ENCODE assay signal across 13 cellular contexts in the genomic region with DNA sequence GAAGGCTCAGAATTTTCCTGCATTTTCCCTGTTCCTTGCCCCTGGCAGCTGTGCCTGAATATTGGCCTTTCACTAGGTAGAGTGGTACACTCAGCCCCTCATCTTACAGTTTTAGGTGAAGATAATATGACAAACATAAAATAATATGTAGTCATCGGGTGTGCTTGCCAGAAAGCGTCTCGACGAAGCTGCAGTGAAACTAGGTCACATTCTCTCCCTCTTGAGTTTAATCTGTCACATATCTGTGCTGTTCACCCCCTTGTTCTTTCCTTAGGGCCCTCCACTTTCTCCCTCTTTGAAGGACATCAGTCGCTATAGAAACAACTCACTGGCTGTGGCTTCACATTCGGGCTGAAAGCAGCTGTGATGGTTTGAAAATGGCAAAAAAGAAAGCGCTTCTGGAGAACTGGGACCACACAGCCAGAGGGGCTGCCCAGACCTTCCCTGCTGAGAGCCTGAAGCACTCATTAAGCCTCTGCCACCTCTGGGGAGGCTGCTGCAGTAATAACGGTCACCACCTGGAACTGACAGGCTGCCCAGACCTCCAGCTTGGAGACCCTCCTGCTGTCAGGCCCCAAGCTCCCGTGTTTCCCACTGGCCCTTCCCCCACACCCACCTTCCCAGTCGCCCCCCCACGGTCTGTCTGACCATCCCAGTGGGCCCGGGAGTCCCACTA. TPM values are rescaled to one million over a fixed set of nuclear protein-coding genes. Genes with fewer than 3 reads are reported as not detected.
DNase-seq lines count a peak whose midpoint lies in the region; TF ChIP-seq lines count a peak whose summit lies in the region.
"Had no signal": no experiment of that assay in that cellular context is flagged by ENCODE, and none has a peak within 500 bp of the region (broad histone marks: within the 10 kb centered on the region; RNA-seq: fewer than 3 reads in every experiment).

No MANE protein-coding gene starts in this region.

- CTCF ChIA-PET in HEK293 (lab: Yijun Ruan, JAX) = no interaction called here

- POLR2A ChIA-PET in HEK293 (lab: Yijun Ruan, JAX) = no interaction called here

- DNase-seq in NCI-H69 (lab: John Stamatoyannopoulos, UW) (peak; percentile 79), cardiac septum (ENCODE audit: low spot score) (peak; percentile 66), sigmoid colon (no peak), activated gamma-delta T cell (lab: John Stamatoyannopoulos, UW) (no peak), uterus (no peak), GM20000 (ENCODE audit: low spot score) (no peak)
- DNase-seq in stimulated activated CD8-positive, alpha-beta memory T cell treated with anti-CD3 and anti-CD28 coated beads, Interleukin-4, amount 100 ng/mL, for 48 hours = no peak
- DNase-seq: CD4-positive, CD25-positive, alpha-beta regulatory T cell; GOT3; NCI-H187; PC-3 had no signal

- H3K4me1 ChIP-seq in HEK293 (ENCODE audit: control insufficient read depth, insufficient read depth, low read length) (no peaks in the 10 kb centered on the region), sigmoid colon (peaks cover 0 to 44% (median 27%) of the 10 kb centered on the region in 4 donors), uterus (no peaks in the 10 kb centered on the region)

- TF ChIP-seq POLR2A in sigmoid colon (IDR thresholded peaks at IDR 0.05) (no peak), uterus (IDR thresholded peaks at IDR 0.05) (no peak)

- no peak overlapping the region for H3K27ac ChIP-seq in HEK293 (ENCODE audit: extremely low read depth, low read depth, low read length)
- peak overlapping the region; percentile 43 to 75 (median 62) for H3K27ac ChIP-seq in sigmoid colon
- no peak overlapping the region for H3K27ac ChIP-seq in uterus

- no peak for TF ChIP-seq EP300 in sigmoid colon (IDR thresholded peaks at IDR 0.05)

- H3K4me3 ChIP-seq in HEK293 (ENCODE audit: low read depth, low read length) = no peak overlapping the region
- H3K4me3 ChIP-seq in sigmoid colon = peak overlapping the region in 2 of 4 donors; percentile 2 to 11
- no peak overlapping the region for H3K4me3 ChIP-seq in uterus
- H3K4me3 ChIP-seq: ascending aorta had no signal

- intact Hi-C loops in cardiac septum (cut with DNase I) (no loop called here), sigmoid colon (cut with DNase I) (no loop called here), uterus (cut with DNase I; ENCODE audit: low total_unique reads) (no loop called here)

- 75 to 81% methylated on average over 12 of the region's 12 CpGs for WGBS in sigmoid colon, 2 donors

- H3K27me3 ChIP-seq in sigmoid colon (no peaks in the 10 kb centered on the region), uterus (no peaks in the 10 kb centered on the region)
- H3K27me3 ChIP-seq: ascending aorta had no signal

- TF ChIP-seq CTCF in HEK293 (tag by site-specific recombination; IDR thresholded peaks at IDR 0.05) (no peak), sigmoid colon (IDR thresholded peaks at IDR 0.05) (no peak), uterus (IDR thresholded peaks at IDR 0.05) (no peak), GM20000 (IDR thresholded peaks at IDR 0.05; ENCODE audit: extremely low read depth, missing control alignments) (no peak)

- H3K36me3 ChIP-seq in HEK293 (ENCODE audit: control insufficient read depth in 2 of 2, insufficient read depth in 1 of 2, low read length in 2 of 2) (no peaks in the 10 kb centered on the region), sigmoid colon (peaks cover 0 to 11% (median 0%) of the 10 kb centered on the region in 4 donors), uterus (no peaks in the 10 kb centered on the region)

- no peaks in the 10 kb centered on the region for H3K9me3 ChIP-seq in HEK293 (ENCODE audit: control insufficient read depth, insufficient read depth, low read depth, low read length)
- H3K9me3 ChIP-seq in sigmoid colon = no peaks in the 10 kb centered on the region
- no peaks in the 10 kb centered on the region for H3K9me3 ChIP-seq in uterus
- H3K9me3 ChIP-seq: ascending aorta had no signal

TF ChIP-seq in HEK293, 187 proteins besides CTCF, POLR2A, EP300 and RAD21:
- TF ChIP-seq PRDM1 (tag by site-specific recombination; IDR thresholded peaks at IDR 0.05) (no peak), GLIS1 (tag by site-specific recombination; IDR thresholded peaks at IDR 0.05) (peak; percentile 82), OSR2 (tag by site-specific recombination; IDR thresholded peaks at IDR 0.05) (no peak), ZIC2 (tag by site-specific recombination; IDR thresholded peaks at IDR 0.05) (peak; percentile 83), ZNF146 (tag by site-specific recombination; IDR thresholded peaks at IDR 0.05) (no peak)

RNA-seq across cellular contexts. Expression of a gene that starts 50.3 kb away (rescaled TPM):
- total RNA-seq in cardiac septum (25.5 TPM), sigmoid colon (10 to 100 TPM; 33.5 to 75.3 (median 49.1) TPM), uterus (10 to 100 TPM; 14.4 to 42.8 (median 28.8) TPM)
- 10 to 100 TPM; 18.0 to 36.5 (median 24.6) TPM for polyA plus RNA-seq in sigmoid colon

Comparison
In these comparisons a context has a peak if more than half of its experiments do, and no peak if none do; other contexts are left out.
1. H3K27ac ChIP-seq: peak in sigmoid colon (4 of 4); none in HEK293 (single experiment) and uterus (0 of 2).
2. DNase-seq: peak in NCI-H69 (single experiment) and cardiac septum (single experiment); none in sigmoid colon (single experiment), activated gamma-delta T cell (single experiment), stimulated activated CD8-positive, alpha-beta memory T cell treated with anti-CD3 and anti-CD28 coated beads, Interleukin-4, amount 100 ng/mL, for 48 hours (single experiment), uterus (0 of 2) and GM20000 (single experiment).